In genomic region chr1:219797683-219798082, GRCh38 we compare ENCODE assay signal across 1 cellular context.
TF ChIP-seq lines count a peak whose summit lies in the region.

No MANE protein-coding gene starts in this region.

TF ChIP-seq in K562, 482 proteins besides CTCF, POLR2A, EP300 and RAD21 (continued from another document):
- TF ChIP-seq MNT (conservative IDR thresholded peaks at IDR 0.05) (no peak), GATAD2B (IDR thresholded peaks at IDR 0.05; ENCODE audit: borderline replicate concordance) (no peak), KAT7 (CRISPR knock-in tag; IDR thresholded peaks at IDR 0.05; ENCODE audit: borderline replicate concordance) (no peak), HIVEP1 (CRISPR knock-in tag; IDR thresholded peaks at IDR 0.05) (no peak), CHAMP1 (IDR thresholded peaks at IDR 0.05) (no peak), IFI16 (CRISPR knock-in tag; IDR thresholded peaks at IDR 0.05) (no peak), ETV6 (IDR thresholded peaks at IDR 0.05; ENCODE audit: borderline replicate concordance in 1 of 2, low read depth in 2 of 2, low read length in 1 of 2) (no peak), ETV6 (CRISPR knock-in tag; IDR thresholded peaks at IDR 0.05; ENCODE audit: borderline replicate concordance) (no peak), NFE2 (IDR thresholded peaks at IDR 0.05; ENCODE audit: low read depth) (no peak), FOXO4 (CRISPR knock-in tag; IDR thresholded peaks at IDR 0.05) (no peak)
- TF ChIP-seq, protein P1, sequence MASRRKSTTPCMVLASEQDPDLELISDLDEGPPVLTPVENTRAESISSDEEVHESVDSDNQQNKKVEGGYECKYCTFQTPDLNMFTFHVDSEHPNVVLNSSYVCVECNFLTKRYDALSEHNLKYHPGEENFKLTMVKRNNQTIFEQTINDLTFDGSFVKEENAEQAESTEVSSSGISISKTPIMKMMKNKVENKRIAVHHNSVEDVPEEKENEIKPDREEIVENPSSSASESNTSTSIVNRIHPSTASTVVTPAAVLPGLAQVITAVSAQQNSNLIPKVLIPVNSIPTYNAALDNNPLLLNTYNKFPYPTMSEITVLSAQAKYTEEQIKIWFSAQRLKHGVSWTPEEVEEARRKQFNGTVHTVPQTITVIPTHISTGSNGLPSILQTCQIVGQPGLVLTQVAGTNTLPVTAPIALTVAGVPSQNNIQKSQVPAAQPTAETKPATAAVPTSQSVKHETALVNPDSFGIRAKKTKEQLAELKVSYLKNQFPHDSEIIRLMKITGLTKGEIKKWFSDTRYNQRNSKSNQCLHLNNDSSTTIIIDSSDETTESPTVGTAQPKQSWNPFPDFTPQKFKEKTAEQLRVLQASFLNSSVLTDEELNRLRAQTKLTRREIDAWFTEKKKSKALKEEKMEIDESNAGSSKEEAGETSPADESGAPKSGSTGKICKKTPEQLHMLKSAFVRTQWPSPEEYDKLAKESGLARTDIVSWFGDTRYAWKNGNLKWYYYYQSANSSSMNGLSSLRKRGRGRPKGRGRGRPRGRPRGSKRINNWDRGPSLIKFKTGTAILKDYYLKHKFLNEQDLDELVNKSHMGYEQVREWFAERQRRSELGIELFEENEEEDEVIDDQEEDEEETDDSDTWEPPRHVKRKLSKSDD (conservative IDR thresholded peaks at IDR 0.05; ENCODE audit: low read length), result no peak
- TF ChIP-seq, protein P2, sequence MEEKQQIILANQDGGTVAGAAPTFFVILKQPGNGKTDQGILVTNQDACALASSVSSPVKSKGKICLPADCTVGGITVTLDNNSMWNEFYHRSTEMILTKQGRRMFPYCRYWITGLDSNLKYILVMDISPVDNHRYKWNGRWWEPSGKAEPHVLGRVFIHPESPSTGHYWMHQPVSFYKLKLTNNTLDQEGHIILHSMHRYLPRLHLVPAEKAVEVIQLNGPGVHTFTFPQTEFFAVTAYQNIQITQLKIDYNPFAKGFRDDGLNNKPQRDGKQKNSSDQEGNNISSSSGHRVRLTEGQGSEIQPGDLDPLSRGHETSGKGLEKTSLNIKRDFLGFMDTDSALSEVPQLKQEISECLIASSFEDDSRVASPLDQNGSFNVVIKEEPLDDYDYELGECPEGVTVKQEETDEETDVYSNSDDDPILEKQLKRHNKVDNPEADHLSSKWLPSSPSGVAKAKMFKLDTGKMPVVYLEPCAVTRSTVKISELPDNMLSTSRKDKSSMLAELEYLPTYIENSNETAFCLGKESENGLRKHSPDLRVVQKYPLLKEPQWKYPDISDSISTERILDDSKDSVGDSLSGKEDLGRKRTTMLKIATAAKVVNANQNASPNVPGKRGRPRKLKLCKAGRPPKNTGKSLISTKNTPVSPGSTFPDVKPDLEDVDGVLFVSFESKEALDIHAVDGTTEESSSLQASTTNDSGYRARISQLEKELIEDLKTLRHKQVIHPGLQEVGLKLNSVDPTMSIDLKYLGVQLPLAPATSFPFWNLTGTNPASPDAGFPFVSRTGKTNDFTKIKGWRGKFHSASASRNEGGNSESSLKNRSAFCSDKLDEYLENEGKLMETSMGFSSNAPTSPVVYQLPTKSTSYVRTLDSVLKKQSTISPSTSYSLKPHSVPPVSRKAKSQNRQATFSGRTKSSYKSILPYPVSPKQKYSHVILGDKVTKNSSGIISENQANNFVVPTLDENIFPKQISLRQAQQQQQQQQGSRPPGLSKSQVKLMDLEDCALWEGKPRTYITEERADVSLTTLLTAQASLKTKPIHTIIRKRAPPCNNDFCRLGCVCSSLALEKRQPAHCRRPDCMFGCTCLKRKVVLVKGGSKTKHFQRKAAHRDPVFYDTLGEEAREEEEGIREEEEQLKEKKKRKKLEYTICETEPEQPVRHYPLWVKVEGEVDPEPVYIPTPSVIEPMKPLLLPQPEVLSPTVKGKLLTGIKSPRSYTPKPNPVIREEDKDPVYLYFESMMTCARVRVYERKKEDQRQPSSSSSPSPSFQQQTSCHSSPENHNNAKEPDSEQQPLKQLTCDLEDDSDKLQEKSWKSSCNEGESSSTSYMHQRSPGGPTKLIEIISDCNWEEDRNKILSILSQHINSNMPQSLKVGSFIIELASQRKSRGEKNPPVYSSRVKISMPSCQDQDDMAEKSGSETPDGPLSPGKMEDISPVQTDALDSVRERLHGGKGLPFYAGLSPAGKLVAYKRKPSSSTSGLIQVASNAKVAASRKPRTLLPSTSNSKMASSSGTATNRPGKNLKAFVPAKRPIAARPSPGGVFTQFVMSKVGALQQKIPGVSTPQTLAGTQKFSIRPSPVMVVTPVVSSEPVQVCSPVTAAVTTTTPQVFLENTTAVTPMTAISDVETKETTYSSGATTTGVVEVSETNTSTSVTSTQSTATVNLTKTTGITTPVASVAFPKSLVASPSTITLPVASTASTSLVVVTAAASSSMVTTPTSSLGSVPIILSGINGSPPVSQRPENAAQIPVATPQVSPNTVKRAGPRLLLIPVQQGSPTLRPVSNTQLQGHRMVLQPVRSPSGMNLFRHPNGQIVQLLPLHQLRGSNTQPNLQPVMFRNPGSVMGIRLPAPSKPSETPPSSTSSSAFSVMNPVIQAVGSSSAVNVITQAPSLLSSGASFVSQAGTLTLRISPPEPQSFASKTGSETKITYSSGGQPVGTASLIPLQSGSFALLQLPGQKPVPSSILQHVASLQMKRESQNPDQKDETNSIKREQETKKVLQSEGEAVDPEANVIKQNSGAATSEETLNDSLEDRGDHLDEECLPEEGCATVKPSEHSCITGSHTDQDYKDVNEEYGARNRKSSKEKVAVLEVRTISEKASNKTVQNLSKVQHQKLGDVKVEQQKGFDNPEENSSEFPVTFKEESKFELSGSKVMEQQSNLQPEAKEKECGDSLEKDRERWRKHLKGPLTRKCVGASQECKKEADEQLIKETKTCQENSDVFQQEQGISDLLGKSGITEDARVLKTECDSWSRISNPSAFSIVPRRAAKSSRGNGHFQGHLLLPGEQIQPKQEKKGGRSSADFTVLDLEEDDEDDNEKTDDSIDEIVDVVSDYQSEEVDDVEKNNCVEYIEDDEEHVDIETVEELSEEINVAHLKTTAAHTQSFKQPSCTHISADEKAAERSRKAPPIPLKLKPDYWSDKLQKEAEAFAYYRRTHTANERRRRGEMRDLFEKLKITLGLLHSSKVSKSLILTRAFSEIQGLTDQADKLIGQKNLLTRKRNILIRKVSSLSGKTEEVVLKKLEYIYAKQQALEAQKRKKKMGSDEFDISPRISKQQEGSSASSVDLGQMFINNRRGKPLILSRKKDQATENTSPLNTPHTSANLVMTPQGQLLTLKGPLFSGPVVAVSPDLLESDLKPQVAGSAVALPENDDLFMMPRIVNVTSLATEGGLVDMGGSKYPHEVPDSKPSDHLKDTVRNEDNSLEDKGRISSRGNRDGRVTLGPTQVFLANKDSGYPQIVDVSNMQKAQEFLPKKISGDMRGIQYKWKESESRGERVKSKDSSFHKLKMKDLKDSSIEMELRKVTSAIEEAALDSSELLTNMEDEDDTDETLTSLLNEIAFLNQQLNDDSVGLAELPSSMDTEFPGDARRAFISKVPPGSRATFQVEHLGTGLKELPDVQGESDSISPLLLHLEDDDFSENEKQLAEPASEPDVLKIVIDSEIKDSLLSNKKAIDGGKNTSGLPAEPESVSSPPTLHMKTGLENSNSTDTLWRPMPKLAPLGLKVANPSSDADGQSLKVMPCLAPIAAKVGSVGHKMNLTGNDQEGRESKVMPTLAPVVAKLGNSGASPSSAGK (IDR thresholded peaks at IDR 0.05), result no peak
- TF ChIP-seq, protein P3, sequence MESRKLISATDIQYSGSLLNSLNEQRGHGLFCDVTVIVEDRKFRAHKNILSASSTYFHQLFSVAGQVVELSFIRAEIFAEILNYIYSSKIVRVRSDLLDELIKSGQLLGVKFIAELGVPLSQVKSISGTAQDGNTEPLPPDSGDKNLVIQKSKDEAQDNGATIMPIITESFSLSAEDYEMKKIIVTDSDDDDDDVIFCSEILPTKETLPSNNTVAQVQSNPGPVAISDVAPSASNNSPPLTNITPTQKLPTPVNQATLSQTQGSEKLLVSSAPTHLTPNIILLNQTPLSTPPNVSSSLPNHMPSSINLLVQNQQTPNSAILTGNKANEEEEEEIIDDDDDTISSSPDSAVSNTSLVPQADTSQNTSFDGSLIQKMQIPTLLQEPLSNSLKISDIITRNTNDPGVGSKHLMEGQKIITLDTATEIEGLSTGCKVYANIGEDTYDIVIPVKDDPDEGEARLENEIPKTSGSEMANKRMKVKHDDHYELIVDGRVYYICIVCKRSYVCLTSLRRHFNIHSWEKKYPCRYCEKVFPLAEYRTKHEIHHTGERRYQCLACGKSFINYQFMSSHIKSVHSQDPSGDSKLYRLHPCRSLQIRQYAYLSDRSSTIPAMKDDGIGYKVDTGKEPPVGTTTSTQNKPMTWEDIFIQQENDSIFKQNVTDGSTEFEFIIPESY (CRISPR knock-in tag; IDR thresholded peaks at IDR 0.05), result no peak
